ENCODE assay signal across 8 cellular contexts in the genomic region with DNA sequence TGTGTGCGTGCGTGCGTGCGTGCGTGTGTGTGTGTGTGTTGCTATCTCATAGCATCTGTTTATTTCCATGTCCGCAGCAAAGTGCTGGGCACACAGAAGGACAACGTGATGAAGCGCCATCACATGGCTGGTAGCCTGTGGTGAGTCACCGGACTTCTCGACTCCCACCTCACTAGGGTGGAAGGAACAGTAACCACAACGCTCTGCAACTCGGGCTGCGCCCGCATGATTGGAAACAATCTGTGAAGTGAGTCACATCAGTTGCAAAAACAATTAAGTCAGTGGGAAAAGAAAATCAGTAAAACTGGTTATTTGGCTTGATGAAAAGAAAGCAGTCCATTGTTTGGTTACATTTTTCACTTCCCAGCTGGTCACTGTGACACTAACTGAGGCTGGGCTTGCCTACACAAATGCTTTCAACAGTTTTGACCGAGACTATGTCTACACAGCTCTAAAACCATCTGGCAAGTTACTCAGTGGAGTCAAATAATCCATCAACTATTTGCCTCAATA.
DNase-seq lines count a peak whose midpoint lies in the region; ATAC-seq lines count a peak whose summit lies in the region.

No MANE protein-coding gene starts in this region.

- H3K27ac Mint-ChIP-seq in naive thymus-derived CD4-positive, alpha-beta T cell: no peak overlapping the region
- H3K27ac Mint-ChIP-seq in activated naive CD8-positive, alpha-beta T cell treated with anti-CD3 and anti-CD28 coated beads for 36 hours: no peak overlapping the region

- H3K36me3 ChIP-seq in naive thymus-derived CD4-positive, alpha-beta T cell (ENCODE audit: control insufficient read depth in 2 of 3, insufficient read depth in 3 of 3, low read length in 3 of 3): no peaks in the 10 kb centered on the region

- H3K36me3 Mint-ChIP-seq in naive thymus-derived CD4-positive, alpha-beta T cell: no peaks in the 10 kb centered on the region
- no peaks in the 10 kb centered on the region for H3K36me3 Mint-ChIP-seq in activated naive CD8-positive, alpha-beta T cell treated with anti-CD3 and anti-CD28 coated beads for 36 hours

- DNase-seq in Caki2 (ENCODE audit: low read depth) (peak; percentile 97), NOMO-1 (lab: John Stamatoyannopoulos, UW; ENCODE audit: unreplicated experiment in 2 of 2) (peak; percentile 91 to 97), epithelial cell of prostate (ENCODE audit: low read depth, low spot score) (peak; percentile 68), DMS 273 (lab: John Stamatoyannopoulos, UW; ENCODE audit: unreplicated experiment) (no peak), NCI-H748 (lab: John Stamatoyannopoulos, UW; ENCODE audit: unreplicated experiment) (no peak), NCI-H1105 (lab: John Stamatoyannopoulos, UW) (no peak)
- no peak for DNase-seq in naive thymus-derived CD4-positive, alpha-beta T cell
- no peak for DNase-seq in activated naive CD8-positive, alpha-beta T cell treated with anti-CD3 and anti-CD28 coated beads for 36 hours

- H3K4me3 ChIP-seq in naive thymus-derived CD4-positive, alpha-beta T cell (ENCODE audit: low read length): no peak overlapping the region

- H3K27me3 ChIP-seq in naive thymus-derived CD4-positive, alpha-beta T cell (ENCODE audit: control insufficient read depth in 2 of 2, insufficient read depth in 2 of 2, low read length in 2 of 2): no peaks in the 10 kb centered on the region

- POLR2A ChIA-PET in naive thymus-derived CD4-positive, alpha-beta T cell (lab: Charles Lee): no interaction called here

- peak; percentile 73 for ATAC-seq in naive thymus-derived CD4-positive, alpha-beta T cell

- H3K4me1 ChIP-seq in naive thymus-derived CD4-positive, alpha-beta T cell (ENCODE audit: control insufficient read depth in 2 of 2, insufficient read depth in 2 of 2, low read length in 2 of 2): no peaks in the 10 kb centered on the region

- CTCF ChIA-PET in naive thymus-derived CD4-positive, alpha-beta T cell (lab: Charles Lee): no interaction called here

- H3K9me3 Mint-ChIP-seq in naive thymus-derived CD4-positive, alpha-beta T cell: peaks cover 0 to 13% (median 2%) of the 10 kb centered on the region in 11 donors
- peaks cover 2% of the 10 kb centered on the region for H3K9me3 Mint-ChIP-seq in activated naive CD8-positive, alpha-beta T cell treated with anti-CD3 and anti-CD28 coated beads for 36 hours

- H3K27me3 Mint-ChIP-seq in naive thymus-derived CD4-positive, alpha-beta T cell: peaks cover 0 to 6% (median 0%) of the 10 kb centered on the region in 5 donors
- H3K27me3 Mint-ChIP-seq in activated naive CD8-positive, alpha-beta T cell treated with anti-CD3 and anti-CD28 coated beads for 36 hours: peaks cover 7% of the 10 kb centered on the region

- H3K27ac ChIP-seq in epithelial cell of prostate: peak overlapping the region; percentile 37
- no peak overlapping the region for H3K27ac ChIP-seq in naive thymus-derived CD4-positive, alpha-beta T cell (ENCODE audit: low read depth, low read length)

- no peaks in the 10 kb centered on the region for H3K4me1 Mint-ChIP-seq in naive thymus-derived CD4-positive, alpha-beta T cell
- H3K4me1 Mint-ChIP-seq in activated naive CD8-positive, alpha-beta T cell treated with anti-CD3 and anti-CD28 coated beads for 36 hours: no peaks in the 10 kb centered on the region

- intact Hi-C loops in naive thymus-derived CD4-positive, alpha-beta T cell (cut with micrococcal nuclease): no loop called here

- no peaks in the 10 kb centered on the region for H3K9me3 ChIP-seq in naive thymus-derived CD4-positive, alpha-beta T cell (ENCODE audit: control insufficient read depth in 2 of 3, low read length in 3 of 3)

- in situ Hi-C loops in Caki2 (cut with HindIII; ENCODE audit: low pct_unique_long_range_greater_than_20kb, low sequenced_read_pairs): no loop called here

- H3K4me3 Mint-ChIP-seq in naive thymus-derived CD4-positive, alpha-beta T cell: no peak overlapping the region
- no peak overlapping the region for H3K4me3 Mint-ChIP-seq in activated naive CD8-positive, alpha-beta T cell treated with anti-CD3 and anti-CD28 coated beads for 36 hours

Comparison
In these comparisons a context has a peak if more than half of its experiments do, and no peak if none do; other contexts are left out.
1. DNase-seq: peak in Caki2 (single experiment), NOMO-1 (2 of 2) and epithelial cell of prostate (single experiment); none in naive thymus-derived CD4-positive, alpha-beta T cell (0 of 9), DMS 273 (single experiment), NCI-H748 (single experiment), NCI-H1105 (single experiment) and activated naive CD8-positive, alpha-beta T cell treated with anti-CD3 and anti-CD28 coated beads for 36 hours (single experiment).